ENCODE assay signal across 1 cellular context in genomic region chr16:1408171-1408837, GRCh38.
TF ChIP-seq lines count a peak whose summit lies in the region.

No MANE protein-coding gene starts in this region.

TF ChIP-seq in Ishikawa, 13 proteins besides CTCF, POLR2A, EP300 and RAD21 (continued from another document):
- TF ChIP-seq REST (IDR thresholded peaks at IDR 0.05; ENCODE audit: low read depth) (no peak), TCF12 (IDR thresholded peaks at IDR 0.05; ENCODE audit: low read depth) (no peak), FOXM1 (IDR thresholded peaks at IDR 0.05; ENCODE audit: borderline replicate concordance, low read depth) (no peak), NFIC (IDR thresholded peaks at IDR 0.05) (no peak), YY1 (IDR thresholded peaks at IDR 0.05; ENCODE audit: low read depth) (no peak)
TF ChIP-seq in Ishikawa: peak in this region for 3.
